ENCODE assay signal across 33 cellular contexts in the genomic region with DNA sequence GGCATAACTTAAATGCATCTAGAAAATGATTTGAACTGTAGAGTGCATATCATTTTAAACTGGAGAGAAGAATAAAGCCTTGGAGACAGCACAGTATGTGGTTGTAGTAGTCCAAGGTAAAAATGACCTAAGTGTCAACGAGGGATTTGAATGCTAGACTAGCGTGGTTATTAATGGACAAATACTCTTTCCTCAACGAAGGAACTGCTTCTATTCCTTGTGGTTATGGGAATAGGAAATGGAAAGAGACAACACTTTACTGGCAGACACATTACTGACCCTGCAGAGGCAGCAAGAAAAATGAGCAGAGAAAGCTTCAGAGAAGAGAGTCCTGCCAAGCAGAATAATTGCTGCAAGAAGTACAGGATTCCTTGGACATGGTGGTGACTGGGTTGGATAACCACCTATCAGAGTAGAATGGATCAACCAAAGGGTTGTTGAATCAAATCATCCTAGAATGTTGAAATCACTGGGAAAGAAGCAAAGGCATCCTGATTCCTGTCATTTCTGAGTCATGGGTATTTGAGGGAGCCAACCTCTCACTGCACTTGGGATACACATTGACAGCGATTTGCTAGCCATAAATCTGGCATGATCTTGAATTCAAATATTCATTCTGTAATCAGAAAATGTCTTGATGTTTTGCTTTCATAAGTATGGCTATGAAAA.
DNase-seq lines count a peak whose midpoint lies in the region; ATAC-seq, FAIRE-seq and TF ChIP-seq lines count a peak whose summit lies in the region.
"Had no signal": no experiment of that assay in that cellular context is flagged by ENCODE, and none has a peak within 500 bp of the region (broad histone marks: within the 10 kb centered on the region; RNA-seq: fewer than 3 reads in every experiment).

No MANE protein-coding gene starts in this region.

- ATAC-seq in GM23338 (no peak), HG02938 (IDR thresholded peaks at IDR 0.05; ENCODE audit: unreplicated experiment) (no peak)
- ATAC-seq: A549; activated naive CD4-positive, alpha-beta T cell treated with anti-CD3 and anti-CD28 coated beads, Interleukin-2, amount 50 U/mL, for 72 hours; CD8-positive, alpha-beta T cell; esophagus mucosa; foreskin keratinocyte; lower lobe of right lung; natural killer cell treated with Interleukin-12 subunit alpha and Interleukin-12 subunit beta and Interleukin-15 and Interleukin-18, amount 100 ng/mL, for 72 hours; upper lobe of right lung; WTC11 had no signal

- H3K9me2 ChIP-seq in GM23338 (ENCODE audit: insufficient read depth) (no peaks in the 10 kb centered on the region), GM23248 (ENCODE audit: insufficient read depth) (no peaks in the 10 kb centered on the region; the same call in 1 of the 2 replicates)

- no peak for TF ChIP-seq CTCF in GM23338 (conservative IDR thresholded peaks at IDR 0.05; ENCODE audit: low read depth in 2 of 2)
- TF ChIP-seq CTCF in astrocyte (IDR thresholded peaks at IDR 0.05; ENCODE audit: insufficient read depth, low read depth, low read length), result no peak
- no peak for TF ChIP-seq CTCF in kidney epithelial cell (IDR thresholded peaks at IDR 0.05; ENCODE audit: insufficient read depth, low read length, poor library complexity, severe bottlenecking)

- H2AFZ ChIP-seq in GM23338 (peak overlapping the region; percentile 48; the same call in 1 of the 2 replicates), astrocyte (ENCODE audit: low read depth, low read length) (no peak overlapping the region), GM23248 (no peak overlapping the region)

- H3K27ac Mint-ChIP-seq in GM23338 (no peak overlapping the region), astrocyte (ENCODE audit: unreplicated experiment) (peak overlapping the region; percentile 1)
- H3K27ac Mint-ChIP-seq: activated CD4-positive, alpha-beta T cell treated with anti-CD3 and anti-CD28 coated beads, Interleukin-2, amount 10 ng/mL, durations not matched to agents 24 days and 14 days; activated naive CD4-positive, alpha-beta T cell treated with anti-CD3 and anti-CD28 coated beads, Interleukin-2, amount 50 U/mL, for 72 hours; B cell; CD8-positive, alpha-beta T cell; H9; natural killer cell treated with Interleukin-12 subunit alpha and Interleukin-12 subunit beta and Interleukin-15 and Interleukin-18, amount 100 ng/mL, for 72 hours; WTC11 had no signal

- no peak overlapping the region for H3K4me3 ChIP-seq in GM23338
- no peak overlapping the region for H3K4me3 ChIP-seq in astrocyte (ENCODE audit: insufficient read depth, low read depth, low read length)
- H3K4me3 ChIP-seq in kidney epithelial cell (ENCODE audit: low read depth, low read length), result no peak overlapping the region
- no peak overlapping the region for H3K4me3 ChIP-seq in skeletal muscle cell (ENCODE audit: low read depth, low read length)
- H3K4me3 ChIP-seq in GM23248, result no peak overlapping the region
- H3K4me3 ChIP-seq: A549, lower lobe of right lung, ovary, SJCRH30, smooth muscle cell, upper lobe of right lung had no signal

- H3K9ac ChIP-seq in astrocyte (ENCODE audit: low read length), result no peak overlapping the region
- no peak overlapping the region for H3K9ac ChIP-seq in GM23248

- no peak overlapping the region for H3K4me2 ChIP-seq in GM23338
- peak overlapping the region; percentile 3 for H3K4me2 ChIP-seq in astrocyte (ENCODE audit: low read length)
- H3K4me2 ChIP-seq in GM23248 (ENCODE audit: unreplicated experiment), result no peak overlapping the region
- H3K4me2 ChIP-seq: A549, smooth muscle cell had no signal

- no peaks in the 10 kb centered on the region for H3K36me3 Mint-ChIP-seq in GM23338 (ENCODE audit: low read depth)
- H3K36me3 Mint-ChIP-seq in astrocyte (ENCODE audit: low read depth, unreplicated experiment), result no peaks in the 10 kb centered on the region
- H3K36me3 Mint-ChIP-seq: activated naive CD4-positive, alpha-beta T cell treated with anti-CD3 and anti-CD28 coated beads, Interleukin-2, amount 50 U/mL, for 72 hours; CD8-positive, alpha-beta T cell; WTC11 had no signal

- H3K27ac ChIP-seq in GM23338 (ENCODE audit: low read depth) (no peak overlapping the region), astrocyte (ENCODE audit: low read depth, low read length) (no peak overlapping the region), GM23248 (no peak overlapping the region)
- H3K27ac ChIP-seq: A549, foreskin keratinocyte, lower lobe of right lung, ovary, SJCRH30, upper lobe of right lung had no signal

- H3K36me3 ChIP-seq in GM23338 (ENCODE audit: insufficient read depth) (no peaks in the 10 kb centered on the region), astrocyte (ENCODE audit: insufficient read depth, low read length) (no peaks in the 10 kb centered on the region), kidney epithelial cell (ENCODE audit: control insufficient read depth, insufficient read depth, low read length) (no peaks in the 10 kb centered on the region), GM23248 (ENCODE audit: low read depth) (no peaks in the 10 kb centered on the region)
- H3K36me3 ChIP-seq: lower lobe of right lung, ovary, SJCRH30, upper lobe of right lung had no signal

- no peaks in the 10 kb centered on the region for H4K20me1 ChIP-seq in GM23338 (replicated peaks; ENCODE audit: insufficient read depth)
- H4K20me1 ChIP-seq in astrocyte (ENCODE audit: insufficient read depth, low read length), result no peaks in the 10 kb centered on the region
- H4K20me1 ChIP-seq in GM23248 (ENCODE audit: insufficient read depth), result no peaks in the 10 kb centered on the region

- H3K9me3 ChIP-seq in astrocyte (ENCODE audit: insufficient read depth, low read depth, low read length) (no peaks in the 10 kb centered on the region), GM23248 (ENCODE audit: low read depth) (peaks cover 6% of the 10 kb centered on the region)
- H3K9me3 ChIP-seq: A549, lower lobe of right lung, ovary, SJCRH30, upper lobe of right lung had no signal

- H3K27me3 Mint-ChIP-seq in GM23338 (ENCODE audit: insufficient read depth, low read depth, poor library complexity) (no peaks in the 10 kb centered on the region), astrocyte (ENCODE audit: low read depth, unreplicated experiment) (no peaks in the 10 kb centered on the region)
- H3K27me3 Mint-ChIP-seq: activated CD4-positive, alpha-beta T cell treated with anti-CD3 and anti-CD28 coated beads, Interleukin-2, amount 10 ng/mL, durations not matched to agents 24 days and 14 days; B cell; natural killer cell treated with Interleukin-12 subunit alpha and Interleukin-12 subunit beta and Interleukin-15 and Interleukin-18, amount 100 ng/mL, for 72 hours had no signal

- H3F3A ChIP-seq in GM23338 (replicated peaks; ENCODE audit: low read depth), result no peaks in the 10 kb centered on the region
- H3F3A ChIP-seq in GM23248 (ENCODE audit: insufficient read depth), result no peaks in the 10 kb centered on the region

- no peaks in the 10 kb centered on the region for H3K4me1 Mint-ChIP-seq in GM23338
- H3K4me1 Mint-ChIP-seq in astrocyte (ENCODE audit: low read depth, unreplicated experiment), result peaks cover 22% of the 10 kb centered on the region
- H3K4me1 Mint-ChIP-seq: activated CD4-positive, alpha-beta T cell treated with anti-CD3 and anti-CD28 coated beads, Interleukin-2, amount 10 ng/mL, durations not matched to agents 24 days and 14 days; B cell; H9; WTC11 had no signal

- H3K79me2 ChIP-seq in GM23338 (replicated peaks; ENCODE audit: insufficient read depth), result no peaks in the 10 kb centered on the region
- no peaks in the 10 kb centered on the region for H3K79me2 ChIP-seq in astrocyte (ENCODE audit: insufficient read depth, low read length)
- H3K79me2 ChIP-seq in GM23248 (ENCODE audit: insufficient read depth), result no peaks in the 10 kb centered on the region

- H3K4me1 ChIP-seq in GM23338 (ENCODE audit: insufficient read depth) (no peaks in the 10 kb centered on the region; the same call in 1 of the 2 replicates), astrocyte (ENCODE audit: insufficient read depth, low read length) (peaks cover 4% of the 10 kb centered on the region), GM23248 (ENCODE audit: insufficient read depth) (no peaks in the 10 kb centered on the region)
- H3K4me1 ChIP-seq: A549, foreskin keratinocyte, lower lobe of right lung, upper lobe of right lung had no signal

- FAIRE-seq in astrocyte (lab: Jason Lieb, UNC), result no peak
- FAIRE-seq: A549, GM12891 had no signal

- H3K9me3 Mint-ChIP-seq in GM23338 (no peaks in the 10 kb centered on the region), astrocyte (ENCODE audit: unreplicated experiment) (no peaks in the 10 kb centered on the region)
- H3K9me3 Mint-ChIP-seq: activated CD4-positive, alpha-beta T cell treated with anti-CD3 and anti-CD28 coated beads, Interleukin-2, amount 10 ng/mL, durations not matched to agents 24 days and 14 days; activated naive CD4-positive, alpha-beta T cell treated with anti-CD3 and anti-CD28 coated beads, Interleukin-2, amount 50 U/mL, for 72 hours; H9; WTC11 had no signal

- 13 to 17% methylated on average over 4 of the region's 4 CpGs for WGBS in GM23248 (ENCODE audit: low coverage in 1 of 2, low lambda C conversion rate in 2 of 2, missing lambda C conversion rate in 2 of 2), 2 experiments

- no peaks in the 10 kb centered on the region for H3K27me3 ChIP-seq in GM23338 (ENCODE audit: insufficient read depth)
- H3K27me3 ChIP-seq in astrocyte (ENCODE audit: insufficient read depth, low read length), result no peaks in the 10 kb centered on the region
- no peaks in the 10 kb centered on the region for H3K27me3 ChIP-seq in kidney epithelial cell (ENCODE audit: control insufficient read depth, insufficient read depth, low read length)
- H3K27me3 ChIP-seq in GM23248 (replicated peaks; ENCODE audit: insufficient read depth), result no peaks in the 10 kb centered on the region
- H3K27me3 ChIP-seq: foreskin keratinocyte, ovary, SJCRH30, upper lobe of right lung had no signal

- in situ Hi-C loops in GM23248 (cut with MboI), result no loop called here

- DNase-seq in GM23338 (ENCODE audit: low spot score) (no peak), astrocyte (ENCODE audit: low read depth) (no peak), kidney epithelial cell (ENCODE audit: low read depth) (peak; percentile 19), skeletal muscle cell (ENCODE audit: low read depth) (peak; percentile 9), germinal center (ENCODE audit: low spot score) (no peak), GM23248 (no peak), NCI-H446 treated with DMSO at 0.1 percent for 48 hours (lab: John Stamatoyannopoulos, UW) (no peak)
- DNase-seq: activated CD4-positive, alpha-beta T cell treated with anti-CD3 and anti-CD28 coated beads, Interleukin-2, amount 10 ng/mL, durations not matched to agents 24 days and 14 days; activated CD8-positive, alpha-beta memory T cell treated with anti-CD3 and anti-CD28 coated beads for 24 hours; activated T-cell treated with anti-CD3 and anti-CD28 coated beads for 4 hours; CD8-positive, alpha-beta T cell; DMS 273 treated with DMSO at 0.1 percent for 48 hours; foreskin keratinocyte; H9; Karpas-422; kidney glomerular epithelial cell; lower lobe of right lung; NCI-H1436; NCI-H2081 treated with DMSO at 0.1 percent for 48 hours; NCI-H226; ovary; SJCRH30; stimulated activated naive CD4-positive, alpha-beta T cell; upper lobe of right lung had no signal

- no peak overlapping the region for H3K4me3 Mint-ChIP-seq in GM23338
- H3K4me3 Mint-ChIP-seq in astrocyte (ENCODE audit: unreplicated experiment), result no peak overlapping the region
- H3K4me3 Mint-ChIP-seq: activated CD4-positive, alpha-beta T cell treated with anti-CD3 and anti-CD28 coated beads, Interleukin-2, amount 10 ng/mL, durations not matched to agents 24 days and 14 days; B cell; CD8-positive, alpha-beta T cell; H9; natural killer cell treated with Interleukin-12 subunit alpha and Interleukin-12 subunit beta and Interleukin-15 and Interleukin-18, amount 100 ng/mL, for 72 hours; WTC11 had no signal

Comparison
In these comparisons a context has a peak if more than half of its experiments do, and no peak if none do; other contexts are left out.
1. DNase-seq: peak in kidney epithelial cell (single experiment) and skeletal muscle cell (single experiment); none in GM23338 (single experiment), astrocyte (single experiment), germinal center (single experiment), GM23248 (single experiment) and NCI-H446 treated with DMSO at 0.1 percent for 48 hours (single experiment).